1 cellular context compared by ENCODE assay signal in genomic region chr11:60345489-60345888, GRCh38.
TF ChIP-seq lines count a peak whose summit lies in the region.

No MANE protein-coding gene starts in this region.

TF ChIP-seq in IMR-90, 13 proteins besides CTCF, POLR2A, EP300 and RAD21 (continued from another document):
- no peak for TF ChIP-seq ELK1 (IDR thresholded peaks at IDR 0.05; ENCODE audit: borderline replicate concordance, low read depth, low read length)
